Comparison of ENCODE assay signal across 1 cellular context in genomic region chrX:132689741-132690140, GRCh38.
TF ChIP-seq lines count a peak whose summit lies in the region.

No MANE protein-coding gene starts in this region.

TF ChIP-seq in H1, 55 proteins besides CTCF, POLR2A, EP300 and RAD21 (continued from another document):
- TF ChIP-seq CHD7 (IDR thresholded peaks at IDR 0.05; ENCODE audit: insufficient replicate concordance, low read length), result no peak
- TF ChIP-seq MAFK (IDR thresholded peaks at IDR 0.05; ENCODE audit: low read depth, low read length), result no peak
- TF ChIP-seq ATF2 (IDR thresholded peaks at IDR 0.05; ENCODE audit: low read length), result no peak
- no peak for TF ChIP-seq SIX5 (IDR thresholded peaks at IDR 0.05; ENCODE audit: low read depth, low read length)
- TF ChIP-seq SUZ12 (IDR thresholded peaks at IDR 0.05; ENCODE audit: low read length), result no peak
TF ChIP-seq in H1: peak in this region for 0.
